In the genomic region with DNA sequence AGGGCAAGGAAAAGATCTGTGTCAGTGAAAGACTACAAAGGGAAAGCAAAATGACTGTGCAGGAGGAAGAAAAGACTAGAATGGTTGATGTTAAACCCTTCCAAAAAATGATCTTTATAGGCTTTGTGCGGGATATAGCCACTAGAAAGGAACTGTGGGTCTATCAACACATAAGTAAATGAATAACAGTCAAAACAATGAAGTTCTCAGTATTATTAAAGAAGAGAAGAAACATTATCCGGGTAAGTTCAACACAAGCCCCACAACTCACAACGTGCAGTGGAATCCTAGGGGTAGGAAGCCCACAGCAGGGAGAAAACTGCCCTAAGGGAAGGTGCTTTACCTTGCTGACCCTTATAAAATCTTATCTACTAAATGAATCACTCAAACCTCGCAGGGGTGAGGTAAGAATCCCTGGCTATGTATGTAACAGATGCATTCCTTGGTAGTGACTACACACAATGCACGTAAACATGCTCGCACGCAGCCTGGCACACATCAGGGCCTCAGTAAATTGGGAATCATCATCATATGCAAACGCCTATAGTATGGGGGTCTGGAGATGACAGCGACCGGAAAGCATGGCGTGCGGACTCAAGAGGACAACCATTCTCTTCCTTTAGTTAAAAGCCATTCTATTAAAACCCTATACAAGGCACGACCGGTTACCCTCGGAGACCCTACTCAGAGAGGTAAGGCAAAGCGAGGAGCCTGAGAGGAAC, we compare ENCODE assay signal across 8 cellular contexts. TPM values are rescaled to one million over a fixed set of nuclear protein-coding genes. Genes with fewer than 3 reads are reported as not detected.
DNase-seq lines count a peak whose midpoint lies in the region; ATAC-seq, FAIRE-seq and TF ChIP-seq lines count a peak whose summit lies in the region.

No MANE protein-coding gene starts in this region.

- peak; percentile 28 for ATAC-seq in GM21390 (IDR thresholded peaks at IDR 0.05; ENCODE audit: unreplicated experiment)
- peak; percentile 21 for ATAC-seq in HG03571 (IDR thresholded peaks at IDR 0.05; ENCODE audit: unreplicated experiment)

- H3K4me1 ChIP-seq in adipocyte (ENCODE audit: control insufficient read depth, insufficient read depth, low read length) (peaks cover 8% of the 10 kb centered on the region), tibial nerve (peaks cover 0 to 22% (median 7%) of the 10 kb centered on the region in 4 donors)

- 3% methylated on average over 16 of the region's 16 CpGs for WGBS in tibial nerve, 2 donors

- H3K27ac ChIP-seq in tibial nerve = peak overlapping the region in 3 of 4 donors; percentile 55 to 81 (median 60)

- TF ChIP-seq EP300 in tibial nerve (IDR thresholded peaks at IDR 0.05) = no peak

- peak overlapping the region; percentile 81 for H3K9ac ChIP-seq in adipocyte (ENCODE audit: low read length)

- TF ChIP-seq POLR2A in tibial nerve (IDR thresholded peaks at IDR 0.05) (no peak), GM12891 (IDR thresholded peaks at IDR 0.05; ENCODE audit: low read depth, low read length) (no peak)

- H3K4me3 ChIP-seq in adipocyte (ENCODE audit: low read length) (peak overlapping the region; percentile 93), tibial nerve (peak overlapping the region; percentile 48 to 60 (median 54))

- peaks cover 49% of the 10 kb centered on the region for H3K27me3 ChIP-seq in adipocyte (replicated peaks; ENCODE audit: control insufficient read depth, insufficient read depth, low read length)
- H3K27me3 ChIP-seq in tibial nerve = peaks cover 0 to 52% of the 10 kb centered on the region in 2 donors

- peak; percentile 97 for DNase-seq in Daoy (ENCODE audit: low read depth)
- peak; percentile 86 for DNase-seq in adipocyte (ENCODE audit: low read depth)
- DNase-seq in kidney glomerular epithelial cell (lab: John Stamatoyannopoulos, UW) = peak; percentile 88
- DNase-seq in tibial nerve (ENCODE audit: low spot score in 2 of 2) = no peak
- no peak for DNase-seq in NCI-H1105 treated with DMSO at 0.1 percent for 48 hours (lab: John Stamatoyannopoulos, UW)
- no peak for DNase-seq in GM12891 (ENCODE audit: insufficient read length, low spot score)

- no peak for FAIRE-seq in GM12891 (lab: Jason Lieb, UNC)

- H3K36me3 ChIP-seq in adipocyte (ENCODE audit: control insufficient read depth, insufficient read depth, low read length, severe bottlenecking) (no peaks in the 10 kb centered on the region), tibial nerve (no peaks in the 10 kb centered on the region)

- H3K9me3 ChIP-seq in adipocyte (ENCODE audit: control insufficient read depth, low read length) = no peaks in the 10 kb centered on the region
- no peaks in the 10 kb centered on the region for H3K9me3 ChIP-seq in tibial nerve

- no peak for TF ChIP-seq CTCF in tibial nerve (IDR thresholded peaks at IDR 0.05)

TF ChIP-seq in GM12891, 5 proteins besides CTCF, POLR2A, EP300 and RAD21:
- no peak for TF ChIP-seq SPI1 (IDR thresholded peaks at IDR 0.05; ENCODE audit: low read depth, low read length)
- TF ChIP-seq TAF1 (IDR thresholded peaks at IDR 0.05; ENCODE audit: low read depth, low read length) = no peak
- no peak for TF ChIP-seq PAX5 (IDR thresholded peaks at IDR 0.05; ENCODE audit: insufficient read depth, low read length, severe bottlenecking)
- no peak for TF ChIP-seq POU2F2 (IDR thresholded peaks at IDR 0.05; ENCODE audit: low read depth, low read length)
- no peak for TF ChIP-seq POLR2AphosphoS5 (IDR thresholded peaks at IDR 0.05; ENCODE audit: low read depth, low read length)
TF ChIP-seq in GM12891: peak in this region for 0.

RNA-seq across cellular contexts. Expression of a gene that starts 11.3 kb away (rescaled TPM):
- total RNA-seq in Daoy (2014; rRNA removed; shearing (Covaris generic)) = 4.5 and 5.6 TPM in 2 replicates
- total RNA-seq in tibial nerve = 1 to 10 TPM in 1 of 4 donors, under 1 TPM in 2, not detected in 1; 0.20 to 1.2 (median 0.66) TPM
- polyA plus RNA-seq in GM12891 (2012; ENCODE audit: low read depth, missing spikeins) = 0.30 TPM

Comparison
In these comparisons a context has a peak if more than half of its experiments do, and no peak if none do; other contexts are left out.
1. DNase-seq: peak in Daoy (single experiment), adipocyte (single experiment) and kidney glomerular epithelial cell (single experiment); none in tibial nerve (0 of 2), NCI-H1105 treated with DMSO at 0.1 percent for 48 hours (single experiment) and GM12891 (single experiment).